Comparison of ENCODE assay signal across 27 cellular contexts in the genomic region with DNA sequence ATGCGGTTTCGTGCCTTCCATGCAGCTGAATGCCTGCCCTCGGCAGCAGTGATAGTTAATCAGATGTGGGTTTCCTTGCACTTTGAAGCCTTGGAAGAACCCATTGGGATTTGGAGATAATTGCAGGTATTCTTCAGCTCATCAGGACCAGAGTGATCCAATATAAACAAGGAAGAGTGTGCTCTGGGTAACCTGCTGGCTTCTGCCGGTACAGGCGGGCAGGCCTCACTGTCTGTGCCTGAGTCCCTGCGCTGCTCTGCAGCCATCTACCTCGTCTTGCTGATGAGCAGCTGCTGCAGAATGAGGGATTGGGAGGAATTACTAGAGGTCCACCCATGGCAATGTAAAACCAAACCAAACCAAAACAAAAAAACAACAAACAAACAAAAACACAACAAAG.
"Had no signal": no experiment of that assay in that cellular context is flagged by ENCODE, and none has a peak within 500 bp of the region (broad histone marks: within the 10 kb centered on the region; RNA-seq: fewer than 3 reads in every experiment).

No MANE protein-coding gene starts in this region.

- H3K9me3 Mint-ChIP-seq: naive thymus-derived CD4-positive, alpha-beta T cell; natural killer cell treated with Interleukin-12 subunit alpha and Interleukin-12 subunit beta and Interleukin-15 and Interleukin-18, amount 100 ng/mL, for 72 hours; stimulated activated naive CD8-positive, alpha-beta T cell treated with anti-CD3 and anti-CD28 coated beads, Interleukin-15, Interleukin-2, amounts not matched to agents 100 ng/mL and 50 ng/mL, for 24 hours had no signal

- H3K9ac ChIP-seq: parathyroid adenoma had no signal

- H3K27ac Mint-ChIP-seq: immature natural killer cell; natural killer cell treated with Interleukin-12 subunit alpha and Interleukin-12 subunit beta and Interleukin-15 and Interleukin-18, amount 100 ng/mL, for 72 hours; stimulated activated naive CD8-positive, alpha-beta T cell treated with anti-CD3 and anti-CD28 coated beads, Interleukin-15, Interleukin-2, amounts not matched to agents 100 ng/mL and 50 ng/mL, for 24 hours had no signal

- DNase-seq: heart left ventricle; hypothalamus; immature natural killer cell; kidney; left colon; left lung; lower lobe of right lung; mammary epithelial cell; midbrain; mucosa of descending colon; naive thymus-derived CD4-positive, alpha-beta T cell; nucleus accumbens; psoas muscle; stimulated activated CD4-positive, alpha-beta T cell treated with anti-CD3 and anti-CD28 coated beads, Interleukin-12 subunit alpha, Interleukin-12 subunit beta, amount 100 ng/mL, for 4 hours; stimulated activated CD4-positive, alpha-beta T cell treated with anti-CD3 and anti-CD28 coated beads, Interleukin-15, amount 100 ng/mL, for 24 hours; stimulated activated CD4-positive, alpha-beta T cell treated with anti-CD3 and anti-CD28 coated beads, Interleukin-2, amount 100 ng/mL, for 24 hours; stimulated activated CD4-positive, alpha-beta T cell treated with anti-CD3 and anti-CD28 coated beads, Interleukin-4, amount 100 ng/mL, for 1 hour; stimulated activated naive CD4-positive, alpha-beta T cell; tibial artery; trophoblast cell; upper lobe of right lung had no signal

- H3K4me3 Mint-ChIP-seq: immature natural killer cell; naive thymus-derived CD4-positive, alpha-beta T cell; natural killer cell treated with Interleukin-12 subunit alpha and Interleukin-12 subunit beta and Interleukin-15 and Interleukin-18, amount 100 ng/mL, for 72 hours; stimulated activated naive CD8-positive, alpha-beta T cell treated with anti-CD3 and anti-CD28 coated beads, Interleukin-15, Interleukin-2, amounts not matched to agents 100 ng/mL and 50 ng/mL, for 24 hours had no signal

- H3K9me3 ChIP-seq: heart left ventricle, left lung, lower lobe of right lung, mucosa of descending colon, psoas muscle, suprapubic skin, thoracic aorta, tibial artery, upper lobe of right lung had no signal

- H3K36me3 Mint-ChIP-seq: immature natural killer cell; naive thymus-derived CD4-positive, alpha-beta T cell; natural killer cell treated with Interleukin-12 subunit alpha and Interleukin-12 subunit beta and Interleukin-15 and Interleukin-18, amount 100 ng/mL, for 72 hours had no signal

- H3K4me1 Mint-ChIP-seq: immature natural killer cell; naive thymus-derived CD4-positive, alpha-beta T cell had no signal

- H3K79me2 ChIP-seq: parathyroid adenoma had no signal

- H3K27me3 ChIP-seq: heart left ventricle, left lung, tibial artery had no signal

- H3K36me3 ChIP-seq: heart left ventricle, left lung, lower lobe of right lung, suprapubic skin, thoracic aorta, tibial artery, upper lobe of right lung had no signal

- H2AFZ ChIP-seq: parathyroid adenoma had no signal

- H3K4me1 ChIP-seq: parathyroid adenoma, psoas muscle, suprapubic skin, tibial artery, upper lobe of right lung had no signal

- H3K4me3 ChIP-seq: heart left ventricle, left lung, lower lobe of right lung, mucosa of descending colon, psoas muscle, skin epidermis, suprapubic skin, thoracic aorta, tibial artery, upper lobe of right lung had no signal

- H3K27ac ChIP-seq: heart left ventricle, left lung, lower lobe of right lung, parathyroid adenoma, psoas muscle, skin epidermis, suprapubic skin, thoracic aorta, tibial artery, upper lobe of right lung had no signal
